Comparison of ENCODE assay signal across 10 cellular contexts in the genomic region with DNA sequence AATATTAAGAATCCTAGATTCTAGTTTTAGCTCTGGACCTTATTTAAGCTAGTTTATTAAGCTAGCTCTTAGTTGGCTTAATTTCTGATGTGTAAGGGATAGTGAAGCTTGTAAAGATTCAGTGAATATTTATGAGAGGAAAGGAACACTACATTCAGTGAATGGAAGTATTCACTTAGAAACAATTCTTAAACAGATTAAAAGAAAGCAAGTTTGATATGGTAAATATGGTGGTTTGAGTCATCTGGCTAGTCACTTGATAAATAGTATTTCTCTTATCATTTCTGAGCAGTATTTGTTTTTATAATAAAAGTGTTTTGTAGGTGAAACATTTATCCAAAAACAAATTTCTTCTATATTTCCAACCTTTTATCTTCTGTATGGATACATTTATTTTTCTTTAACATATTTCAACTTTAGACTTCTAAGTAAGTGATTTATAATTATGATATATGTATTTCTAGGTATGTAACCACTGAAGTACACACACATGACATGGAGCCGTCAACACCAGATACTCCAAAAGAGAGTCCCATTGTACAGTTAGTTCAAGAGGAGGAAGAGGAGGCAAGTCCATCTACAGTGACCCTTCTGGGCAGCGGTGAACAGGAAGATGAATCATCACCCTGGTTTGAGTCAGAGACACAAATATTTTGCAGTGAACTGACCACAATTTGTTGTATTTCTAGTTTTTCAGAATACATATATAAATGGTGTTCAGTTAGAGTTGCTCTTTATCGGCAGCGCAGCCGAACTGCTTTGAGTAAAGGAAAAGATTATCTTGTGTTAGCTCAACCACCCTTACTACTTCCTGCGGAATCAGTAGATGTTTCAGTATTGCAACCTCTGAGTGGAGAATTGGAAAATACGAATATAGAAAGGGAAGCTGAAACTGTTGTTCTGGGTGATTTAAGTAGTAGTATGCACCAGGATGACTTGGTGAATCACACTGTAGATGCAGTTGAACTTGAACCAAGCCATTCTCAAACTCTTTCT. TPM values are rescaled to one million over a fixed set of nuclear protein-coding genes. Genes with fewer than 3 reads are reported as not detected.
A peak's percentile ranks its signal among the peaks of the same experiment; 100 is the strongest.
DNase-seq lines count a peak whose midpoint lies in the region; ATAC-seq and TF ChIP-seq lines count a peak whose summit lies in the region.
"Had no signal": no experiment of that assay in that cellular context is flagged by ENCODE, and none has a peak within 500 bp of the region (broad histone marks: within the 10 kb centered on the region; RNA-seq: fewer than 3 reads in every experiment).

No MANE protein-coding gene starts in this region.

- peaks cover 11% of the 10 kb centered on the region for H3K79me2 ChIP-seq in GM23338 (replicated peaks; ENCODE audit: insufficient read depth)

- peaks cover 25% of the 10 kb centered on the region; the same call in 1 of the 2 replicates for H3K36me3 ChIP-seq in GM23338 (ENCODE audit: insufficient read depth)

- peaks cover 55% of the 10 kb centered on the region for H3K36me3 Mint-ChIP-seq in activated naive CD8-positive, alpha-beta T cell treated with anti-CD3 and anti-CD28 coated beads for 36 hours
- H3K36me3 Mint-ChIP-seq in memory B cell (peaks cover 45% of the 10 kb centered on the region), GM23338 (ENCODE audit: low read depth) (peaks cover 62% of the 10 kb centered on the region)

- peak overlapping the region; percentile 30 for H3K4me3 Mint-ChIP-seq in activated naive CD8-positive, alpha-beta T cell treated with anti-CD3 and anti-CD28 coated beads for 36 hours
- no peak overlapping the region for H3K4me3 Mint-ChIP-seq in memory B cell
- no peak overlapping the region for H3K4me3 Mint-ChIP-seq in GM23338

- TF ChIP-seq CTCF in GM23338 (conservative IDR thresholded peaks at IDR 0.05; ENCODE audit: low read depth in 2 of 2): no peak

- H4K20me1 ChIP-seq in GM23338 (replicated peaks; ENCODE audit: insufficient read depth): no peaks in the 10 kb centered on the region

- H3K4me3 ChIP-seq in GM23338: no peak overlapping the region

- H3F3A ChIP-seq in GM23338 (replicated peaks; ENCODE audit: low read depth): no peaks in the 10 kb centered on the region

- H2AFZ ChIP-seq in GM23338: no peak overlapping the region

- peaks cover 6% of the 10 kb centered on the region for H3K9me3 Mint-ChIP-seq in activated naive CD8-positive, alpha-beta T cell treated with anti-CD3 and anti-CD28 coated beads for 36 hours
- H3K9me3 Mint-ChIP-seq in memory B cell (no peaks in the 10 kb centered on the region), GM23338 (no peaks in the 10 kb centered on the region)

- H3K27me3 Mint-ChIP-seq in activated naive CD8-positive, alpha-beta T cell treated with anti-CD3 and anti-CD28 coated beads for 36 hours: no peaks in the 10 kb centered on the region
- H3K27me3 Mint-ChIP-seq in memory B cell (no peaks in the 10 kb centered on the region), GM23338 (ENCODE audit: insufficient read depth, low read depth, poor library complexity) (no peaks in the 10 kb centered on the region)

- no peaks in the 10 kb centered on the region for H3K27me3 ChIP-seq in GM23338 (ENCODE audit: insufficient read depth)

- H3K27ac ChIP-seq in GM23338 (ENCODE audit: low read depth): no peak overlapping the region

- peaks cover 9% of the 10 kb centered on the region for H3K4me1 ChIP-seq in GM23338 (ENCODE audit: insufficient read depth)

- peak; percentile 84 for DNase-seq in COLO829 (ENCODE audit: low spot score)
- peak; percentile 79 for DNase-seq in HS-27A (ENCODE audit: low read depth)
- peak; percentile 24 for DNase-seq in activated naive CD8-positive, alpha-beta T cell treated with anti-CD3 and anti-CD28 coated beads for 36 hours
- no peak for DNase-seq in memory B cell (ENCODE audit: low spot score in 2 of 2)
- DNase-seq in NCI-H526 treated with DMSO at 0.1 percent for 48 hours (lab: John Stamatoyannopoulos, UW): no peak
- DNase-seq in GM23338 (ENCODE audit: low spot score): no peak
- no peak for DNase-seq in inferior parietal cortex (ENCODE audit: extremely low spot score)
- DNase-seq in activated CD4-positive, CD25-positive, alpha-beta regulatory T cell (lab: John Stamatoyannopoulos, UW): no peak
- DNase-seq: caudate nucleus, NCI-H1105 treated with DMSO at 0.1 percent for 48 hours had no signal

- peaks cover 32% of the 10 kb centered on the region for H3K4me1 Mint-ChIP-seq in activated naive CD8-positive, alpha-beta T cell treated with anti-CD3 and anti-CD28 coated beads for 36 hours
- peaks cover 2% of the 10 kb centered on the region for H3K4me1 Mint-ChIP-seq in memory B cell
- H3K4me1 Mint-ChIP-seq in GM23338: peaks cover 4% of the 10 kb centered on the region; the same call in 2 of the 3 replicates

- H3K27ac Mint-ChIP-seq in activated naive CD8-positive, alpha-beta T cell treated with anti-CD3 and anti-CD28 coated beads for 36 hours: peak overlapping the region; percentile 80
- H3K27ac Mint-ChIP-seq in memory B cell: peak overlapping the region; percentile 60
- H3K27ac Mint-ChIP-seq in GM23338: no peak overlapping the region

- no peak overlapping the region for H3K4me2 ChIP-seq in GM23338

- ATAC-seq in memory B cell (ENCODE audit: low read depth) (no peak), GM23338 (no peak)

- H3K9me2 ChIP-seq in GM23338 (ENCODE audit: insufficient read depth): no peaks in the 10 kb centered on the region

TF ChIP-seq in GM23338, 12 proteins besides CTCF, POLR2A, EP300 and RAD21 (continues in another document):
- TF ChIP-seq EZH2 (IDR thresholded peaks at IDR 0.05; ENCODE audit: low read depth, unreplicated experiment) (no peak), ZNF114 (CRISPR knock-in tag; IDR thresholded peaks at IDR 0.05) (no peak), ZNF331 (CRISPR knock-in tag; IDR thresholded peaks at IDR 0.05; ENCODE audit: low read depth) (no peak), POLR2AphosphoS5 (IDR thresholded peaks at IDR 0.05; ENCODE audit: low read depth) (no peak), STAT1 (IDR thresholded peaks at IDR 0.05; ENCODE audit: unreplicated experiment) (no peak), CREB1 (CRISPR knock-in tag; IDR thresholded peaks at IDR 0.05; ENCODE audit: low read depth) (no peak), NANOG (IDR thresholded peaks at IDR 0.05; ENCODE audit: borderline replicate concordance) (no peak)
- TF ChIP-seq, protein P1, sequence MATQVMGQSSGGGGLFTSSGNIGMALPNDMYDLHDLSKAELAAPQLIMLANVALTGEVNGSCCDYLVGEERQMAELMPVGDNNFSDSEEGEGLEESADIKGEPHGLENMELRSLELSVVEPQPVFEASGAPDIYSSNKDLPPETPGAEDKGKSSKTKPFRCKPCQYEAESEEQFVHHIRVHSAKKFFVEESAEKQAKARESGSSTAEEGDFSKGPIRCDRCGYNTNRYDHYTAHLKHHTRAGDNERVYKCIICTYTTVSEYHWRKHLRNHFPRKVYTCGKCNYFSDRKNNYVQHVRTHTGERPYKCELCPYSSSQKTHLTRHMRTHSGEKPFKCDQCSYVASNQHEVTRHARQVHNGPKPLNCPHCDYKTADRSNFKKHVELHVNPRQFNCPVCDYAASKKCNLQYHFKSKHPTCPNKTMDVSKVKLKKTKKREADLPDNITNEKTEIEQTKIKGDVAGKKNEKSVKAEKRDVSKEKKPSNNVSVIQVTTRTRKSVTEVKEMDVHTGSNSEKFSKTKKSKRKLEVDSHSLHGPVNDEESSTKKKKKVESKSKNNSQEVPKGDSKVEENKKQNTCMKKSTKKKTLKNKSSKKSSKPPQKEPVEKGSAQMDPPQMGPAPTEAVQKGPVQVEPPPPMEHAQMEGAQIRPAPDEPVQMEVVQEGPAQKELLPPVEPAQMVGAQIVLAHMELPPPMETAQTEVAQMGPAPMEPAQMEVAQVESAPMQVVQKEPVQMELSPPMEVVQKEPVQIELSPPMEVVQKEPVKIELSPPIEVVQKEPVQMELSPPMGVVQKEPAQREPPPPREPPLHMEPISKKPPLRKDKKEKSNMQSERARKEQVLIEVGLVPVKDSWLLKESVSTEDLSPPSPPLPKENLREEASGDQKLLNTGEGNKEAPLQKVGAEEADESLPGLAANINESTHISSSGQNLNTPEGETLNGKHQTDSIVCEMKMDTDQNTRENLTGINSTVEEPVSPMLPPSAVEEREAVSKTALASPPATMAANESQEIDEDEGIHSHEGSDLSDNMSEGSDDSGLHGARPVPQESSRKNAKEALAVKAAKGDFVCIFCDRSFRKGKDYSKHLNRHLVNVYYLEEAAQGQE (IDR thresholded peaks at IDR 0.05; ENCODE audit: unreplicated experiment): no peak

RNA-seq across cellular contexts. Expression of a gene that starts 55.6 kb away (rescaled TPM):
- 10 to 100 TPM; 18.9 to 21.8 TPM for total RNA-seq in activated naive CD8-positive, alpha-beta T cell treated with anti-CD3 and anti-CD28 coated beads for 36 hours
- total RNA-seq in GM23338 (2014; rRNA removed; shearing (Covaris generic)): 45.9 and 49.8 TPM in 2 replicates
- 14.1 and 18.0 TPM in 2 replicates for polyA plus RNA-seq in GM23338 (2016; fragmentation: Nextera tagmentation; extraction: Ambion mirVana)

Comparison
In these comparisons a context has a peak if more than half of its experiments do, and no peak if none do; other contexts are left out.
1. DNase-seq: peak in COLO829 (single experiment), HS-27A (single experiment) and activated naive CD8-positive, alpha-beta T cell treated with anti-CD3 and anti-CD28 coated beads for 36 hours (single experiment); none in memory B cell (0 of 2), NCI-H526 treated with DMSO at 0.1 percent for 48 hours (single experiment), GM23338 (single experiment), inferior parietal cortex (single experiment) and activated CD4-positive, CD25-positive, alpha-beta regulatory T cell (0 of 4).